8 cellular contexts compared by ENCODE assay signal in genomic region chr22:45096256-45096907, GRCh38.
DNase-seq lines count a peak whose midpoint lies in the region; ATAC-seq and TF ChIP-seq lines count a peak whose summit lies in the region.

No MANE protein-coding gene starts in this region.

- no peak overlapping the region for H3K4me3 Mint-ChIP-seq in activated CD8-positive, alpha-beta memory T cell treated with anti-CD3 and anti-CD28 coated beads, Interleukin-2, amount 10 ng/mL, durations not matched to agents 7 days and 5 days
- no peak overlapping the region for H3K4me3 Mint-ChIP-seq in naive thymus-derived CD8-positive, alpha-beta T cell

- no peaks in the 10 kb centered on the region for H3K4me1 Mint-ChIP-seq in activated CD8-positive, alpha-beta memory T cell treated with anti-CD3 and anti-CD28 coated beads, Interleukin-2, amount 10 ng/mL, durations not matched to agents 7 days and 5 days
- H3K4me1 Mint-ChIP-seq in naive thymus-derived CD8-positive, alpha-beta T cell: peaks cover 0 to 6% (median 0%) of the 10 kb centered on the region in 4 donors

- H3K36me3 Mint-ChIP-seq in activated CD8-positive, alpha-beta memory T cell treated with anti-CD3 and anti-CD28 coated beads, Interleukin-2, amount 10 ng/mL, durations not matched to agents 7 days and 5 days: no peaks in the 10 kb centered on the region
- H3K36me3 Mint-ChIP-seq in naive thymus-derived CD8-positive, alpha-beta T cell: no peaks in the 10 kb centered on the region

- DNase-seq in BE2C: peak; percentile 65
- peak; percentile 64 for DNase-seq in H4 (ENCODE audit: low spot score)
- peak; percentile 48 for DNase-seq in NCI-H748 treated with DMSO at 0.1 percent for 48 hours (lab: John Stamatoyannopoulos, UW)
- peak; percentile 64 for DNase-seq in activated CD8-positive, alpha-beta memory T cell treated with anti-CD3 and anti-CD28 coated beads, Interleukin-2, amount 10 ng/mL, durations not matched to agents 7 days and 5 days
- DNase-seq in esophagus squamous epithelium (lab: John Stamatoyannopoulos, UW): no peak
- DNase-seq in naive thymus-derived CD8-positive, alpha-beta T cell: peak in 7 of 10 donors; percentile 16 to 41 (median 25)
- peak; percentile 61 for DNase-seq in transverse colon

- H3K27ac ChIP-seq in esophagus squamous epithelium: no peak overlapping the region
- H3K27ac ChIP-seq in transverse colon: no peak overlapping the region

- 18 to 21% methylated on average over 7 of the region's 7 CpGs for WGBS in esophagus squamous epithelium, 2 donors
- WGBS in transverse colon (ENCODE audit: low coverage in 1 of 2), 2 donors: 19 to 30% methylated on average over 3 to 7 of the region's 7 CpGs

- ATAC-seq in activated CD8-positive, alpha-beta memory T cell treated with anti-CD3 and anti-CD28 coated beads, Interleukin-2, amount 10 ng/mL, durations not matched to agents 7 days and 5 days: peak; percentile 65
- ATAC-seq in naive thymus-derived CD8-positive, alpha-beta T cell: peak; percentile 36 to 49
- ATAC-seq in HG02970 (IDR thresholded peaks at IDR 0.05; ENCODE audit: low FRiP score, unreplicated experiment): no peak

- in situ Hi-C loops in transverse colon (cut with MboI; ENCODE audit: low pct_ligation_motif_present in 1 of 4, low pct_unique_long_range_greater_than_20kb in 1 of 4, low sequenced_read_pairs in 3 of 4): loop anchor here in 1 of 4 donors (25.0 kb wide), 1 partner anchor 284 kb away; no protein-coding TSS in a partner anchor

- TF ChIP-seq CTCF in BE2C (IDR thresholded peaks at IDR 0.05; ENCODE audit: low read depth, low read length): peak; percentile 98
- peak; percentile 31 to 80 (median 64) for TF ChIP-seq CTCF in esophagus squamous epithelium (IDR thresholded peaks at IDR 0.05)
- TF ChIP-seq CTCF in transverse colon (IDR thresholded peaks at IDR 0.05): peak; percentile 56 to 73 (median 67)

- H3K27ac Mint-ChIP-seq in activated CD8-positive, alpha-beta memory T cell treated with anti-CD3 and anti-CD28 coated beads, Interleukin-2, amount 10 ng/mL, durations not matched to agents 7 days and 5 days: no peak overlapping the region
- H3K27ac Mint-ChIP-seq in naive thymus-derived CD8-positive, alpha-beta T cell: no peak overlapping the region

- H3K4me3 ChIP-seq in BE2C (ENCODE audit: low read depth, low read length) (no peak overlapping the region), esophagus squamous epithelium (no peak overlapping the region), transverse colon (no peak overlapping the region)

- H3K9me3 ChIP-seq in BE2C (no peaks in the 10 kb centered on the region), esophagus squamous epithelium (peaks cover 0 to 6% (median 4%) of the 10 kb centered on the region in 3 donors), transverse colon (no peaks in the 10 kb centered on the region)

- no peaks in the 10 kb centered on the region for H3K36me3 ChIP-seq in BE2C
- H3K36me3 ChIP-seq in esophagus squamous epithelium: no peaks in the 10 kb centered on the region
- H3K36me3 ChIP-seq in transverse colon: no peaks in the 10 kb centered on the region

- H3K27me3 ChIP-seq in BE2C (0 out of 2 replicates have a peak, but pooled peaks cover 6% of the 10 kb centered on the region), esophagus squamous epithelium (peaks cover 0 to 92% (median 0%) of the 10 kb centered on the region in 4 donors), transverse colon (peaks cover 42% of the 10 kb centered on the region)

- H3K9me3 Mint-ChIP-seq in activated CD8-positive, alpha-beta memory T cell treated with anti-CD3 and anti-CD28 coated beads, Interleukin-2, amount 10 ng/mL, durations not matched to agents 7 days and 5 days (ENCODE audit: low read depth): no peaks in the 10 kb centered on the region
- H3K9me3 Mint-ChIP-seq in naive thymus-derived CD8-positive, alpha-beta T cell: peaks cover 0 to 8% (median 0%) of the 10 kb centered on the region in 9 donors

- peaks cover 28% of the 10 kb centered on the region for H3K27me3 Mint-ChIP-seq in activated CD8-positive, alpha-beta memory T cell treated with anti-CD3 and anti-CD28 coated beads, Interleukin-2, amount 10 ng/mL, durations not matched to agents 7 days and 5 days
- H3K27me3 Mint-ChIP-seq in naive thymus-derived CD8-positive, alpha-beta T cell: peaks cover 15 to 61% (median 25%) of the 10 kb centered on the region in 5 donors

- TF ChIP-seq POLR2A in esophagus squamous epithelium (IDR thresholded peaks at IDR 0.05) (no peak), transverse colon (IDR thresholded peaks at IDR 0.05) (no peak)

- no peak for TF ChIP-seq EP300 in transverse colon (IDR thresholded peaks at IDR 0.05; ENCODE audit: low read depth)

- CTCF ChIA-PET in activated CD8-positive, alpha-beta memory T cell treated with anti-CD3 and anti-CD28 coated beads, Interleukin-2, amount 10 ng/mL, durations not matched to agents 7 days and 5 days (lab: Charles Lee): interaction anchor here (0.6 to 2.0 kb wide), 15 partner anchors 9 to 306 kb away, joined by 3 to 7 read pairs (median 4); no protein-coding TSS in a partner anchor

- intact Hi-C loops in esophagus squamous epithelium (cut with DNase I): loop anchor here (10.0 kb wide), 1 partner anchor 112 kb away; no protein-coding TSS in a partner anchor
- intact Hi-C loops in transverse colon (cut with DNase I; ENCODE audit: low total_unique reads): loop anchor here (5.0 kb wide), 1 partner anchor 1834 kb away; no protein-coding TSS in a partner anchor

- H3K4me1 ChIP-seq in BE2C (no peaks in the 10 kb centered on the region), esophagus squamous epithelium (peaks cover 0 to 4% (median 0%) of the 10 kb centered on the region in 3 donors), transverse colon (peaks cover 0 to 2% (median 1%) of the 10 kb centered on the region in 4 donors)

- POLR2A ChIA-PET in naive thymus-derived CD8-positive, alpha-beta T cell (lab: Charles Lee): no interaction called here
